ENCODE assay signal across 11 cellular contexts in the genomic region with DNA sequence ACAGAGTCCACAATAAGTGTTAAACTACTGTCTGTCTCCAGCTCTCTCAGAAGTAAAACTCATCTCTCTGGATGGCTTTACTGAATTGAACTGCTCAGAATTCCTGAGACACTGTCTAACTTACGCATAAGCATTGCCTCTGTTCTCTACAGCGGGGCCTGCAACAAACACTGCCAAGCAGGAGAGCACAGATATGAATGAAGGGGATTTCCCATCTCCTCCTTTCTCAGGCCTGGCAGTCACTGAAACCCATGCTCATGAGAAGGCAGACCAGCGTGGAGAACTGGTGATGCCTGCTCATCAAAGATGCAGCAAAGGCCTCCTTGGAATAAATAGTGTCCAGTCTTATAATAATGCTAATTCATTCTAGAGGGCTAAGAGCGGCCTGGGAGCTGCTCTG. TPM values are rescaled to one million over a fixed set of nuclear protein-coding genes. Genes with fewer than 3 reads are reported as not detected.
DNase-seq lines count a peak whose midpoint lies in the region; ATAC-seq and TF ChIP-seq lines count a peak whose summit lies in the region.
"Had no signal": no experiment of that assay in that cellular context is flagged by ENCODE, and none has a peak within 500 bp of the region (broad histone marks: within the 10 kb centered on the region; RNA-seq: fewer than 3 reads in every experiment).

No MANE protein-coding gene starts in this region.

- 66 to 75% methylated on average over 4 of the region's 4 CpGs for WGBS in lower leg skin, 2 donors

- peak overlapping the region; percentile 84 for H3K4me3 Mint-ChIP-seq in activated T-helper 17 cell treated with anti-CD3 and anti-CD28 coated beads, Interleukin-2, amount 50 U/mL, for 72 hours

- TF ChIP-seq CTCF in lower leg skin (IDR thresholded peaks at IDR 0.05) (no peak), osteoblast (IDR thresholded peaks at IDR 0.05; ENCODE audit: extremely low read depth, low read depth, low read length) (no peak)

- peak; percentile 33 to 47 for ATAC-seq in activated CD4-positive, CD25-positive, alpha-beta regulatory T cell treated with anti-CD3 and anti-CD28 coated beads, Interleukin-2, amount 50 U/mL, for 24 hours
- peak; percentile 46 for ATAC-seq in HG02981 (IDR thresholded peaks at IDR 0.05; ENCODE audit: unreplicated experiment)
- ATAC-seq in activated T-helper 17 cell treated with anti-CD3 and anti-CD28 coated beads, Interleukin-2, amount 50 U/mL, for 72 hours (replicated peaks): peak; percentile 77
- ATAC-seq in HG03175 (IDR thresholded peaks at IDR 0.05; ENCODE audit: unreplicated experiment): no peak

- H3K27me3 Mint-ChIP-seq in activated T-helper 17 cell treated with anti-CD3 and anti-CD28 coated beads, Interleukin-2, amount 50 U/mL, for 72 hours: no peaks in the 10 kb centered on the region

- no peak for DNase-seq in activated CD4-positive, CD25-positive, alpha-beta regulatory T cell (lab: John Stamatoyannopoulos, UW)
- DNase-seq in stimulated activated CD8-positive, alpha-beta memory T cell treated with anti-CD3 and anti-CD28 coated beads, Interleukin-4, amount 100 ng/mL, for 48 hours: peak; percentile 59
- DNase-seq in lower leg skin (ENCODE audit: low spot score in 2 of 2) (no peak), osteoblast (ENCODE audit: insufficient read length, low spot score, missing footprints) (no peak)
- DNase-seq: cortex of kidney, lower lobe of right lung had no signal

- intact Hi-C loops in lower leg skin (cut with DNase I; ENCODE audit: low total_unique reads): no loop called here

- H3K79me2 ChIP-seq in osteoblast (ENCODE audit: insufficient read depth, low read length): no peaks in the 10 kb centered on the region

- H3K27ac Mint-ChIP-seq in activated T-helper 17 cell treated with anti-CD3 and anti-CD28 coated beads, Interleukin-2, amount 50 U/mL, for 72 hours: peak overlapping the region; percentile 98

- H4K20me1 ChIP-seq in osteoblast (ENCODE audit: insufficient read depth, low read length): no peaks in the 10 kb centered on the region

- H3K4me1 ChIP-seq in osteoblast (ENCODE audit: insufficient read depth, low read length): peaks cover 25% of the 10 kb centered on the region

- H3K27ac ChIP-seq in osteoblast (ENCODE audit: low read depth, low read length): no peak overlapping the region
- H3K27ac ChIP-seq: 22Rv1, lower lobe of right lung had no signal

- H3K36me3 Mint-ChIP-seq in activated T-helper 17 cell treated with anti-CD3 and anti-CD28 coated beads, Interleukin-2, amount 50 U/mL, for 72 hours (ENCODE audit: low read depth): peaks cover 97% of the 10 kb centered on the region

- H3K9me3 ChIP-seq in osteoblast (ENCODE audit: low read depth, low read length): no peaks in the 10 kb centered on the region
- H3K9me3 ChIP-seq: lower lobe of right lung had no signal

- no peak for TF ChIP-seq POLR2A in lower leg skin (IDR thresholded peaks at IDR 0.05)

- no peak overlapping the region for H3K4me3 ChIP-seq in lower leg skin (ENCODE audit: low read depth, poor library complexity, severe bottlenecking)
- H3K4me3 ChIP-seq in osteoblast (ENCODE audit: insufficient read depth, low read length): no peak overlapping the region
- H3K4me3 ChIP-seq: lower lobe of right lung had no signal

- no peak overlapping the region for H3K4me2 ChIP-seq in osteoblast (ENCODE audit: insufficient read depth, low read length)

- H3K9me3 Mint-ChIP-seq in activated T-helper 17 cell treated with anti-CD3 and anti-CD28 coated beads, Interleukin-2, amount 50 U/mL, for 72 hours: no peaks in the 10 kb centered on the region

- peaks cover 9% of the 10 kb centered on the region for H3K27me3 ChIP-seq in osteoblast (ENCODE audit: insufficient read depth, low read length)

- no peak overlapping the region for H2AFZ ChIP-seq in osteoblast (ENCODE audit: low read length)

- peaks cover 68% of the 10 kb centered on the region for H3K4me1 Mint-ChIP-seq in activated T-helper 17 cell treated with anti-CD3 and anti-CD28 coated beads, Interleukin-2, amount 50 U/mL, for 72 hours

- no peaks in the 10 kb centered on the region for H3K36me3 ChIP-seq in osteoblast (ENCODE audit: insufficient read depth, low read length)
- H3K36me3 ChIP-seq: lower lobe of right lung had no signal

RNA-seq across cellular contexts. Expression of a gene that starts 10.3 kb away (rescaled TPM):
- total RNA-seq in activated T-helper 17 cell treated with anti-CD3 and anti-CD28 coated beads, Interleukin-2, amount 50 U/mL, for 72 hours: 100 to 1,000 TPM; 118 to 164 TPM
- total RNA-seq in lower leg skin (10 to 100 TPM; 15.0 to 23.1 (median 19.5) TPM), osteoblast (0.36 and 0.59 TPM in 2 replicates)

Comparison
In these comparisons a context has a peak if more than half of its experiments do, and no peak if none do; other contexts are left out.
1. RNA of a gene that starts 10.3 kb away (total RNA-seq): 118 to 164 TPM in activated T-helper 17 cell treated with anti-CD3 and anti-CD28 coated beads, Interleukin-2, amount 50 U/mL, for 72 hours and 15.0 to 23.1 TPM in lower leg skin; 0.36 to 0.59 TPM in osteoblast; every median in the first group is over 10 times any median in the second.